In genomic region chr18:12369211-12369610, GRCh38 we compare ENCODE assay signal across 17 cellular contexts. TPM values are rescaled to one million over a fixed set of nuclear protein-coding genes. Genes with fewer than 3 reads are reported as not detected.
DNase-seq lines count a peak whose midpoint lies in the region; ATAC-seq and TF ChIP-seq lines count a peak whose summit lies in the region.
"Had no signal": no experiment of that assay in that cellular context is flagged by ENCODE, and none has a peak within 500 bp of the region (broad histone marks: within the 10 kb centered on the region; RNA-seq: fewer than 3 reads in every experiment).

No MANE protein-coding gene starts in this region.

- no peak for TF ChIP-seq POLR2A in heart left ventricle (IDR thresholded peaks at IDR 0.05)

- ATAC-seq in heart left ventricle, result no peak
- no peak for ATAC-seq in left cardiac atrium
- ATAC-seq: HepG2 had no signal

- 62 to 78% (median 72%) methylated on average over 7 of the region's 7 CpGs for WGBS in heart left ventricle, 4 donors
- WGBS in trophoblast cell (ENCODE audit: extremely low coverage, insufficient coverage, insufficient read length), result no CpG with 5 or more reads among the region's 7 CpGs

- H3K4me1 Mint-ChIP-seq in endothelial cell (ENCODE audit: unreplicated experiment), result peaks cover 33% of the 10 kb centered on the region
- H3K4me1 Mint-ChIP-seq in T-helper 2 cell treated with Interferon-gamma antibody and Interleukin-4, amounts not matched to agents 5 μg/mL and 100 μg/mL, for 36 hours (ENCODE audit: low read depth), result peaks cover 29% of the 10 kb centered on the region

- H3K36me3 ChIP-seq in heart left ventricle (peaks cover 0 to 66% (median 60%) of the 10 kb centered on the region in 9 donors), trophoblast cell (ENCODE audit: control insufficient read depth in 1 of 2, insufficient read depth in 2 of 2, low read length in 2 of 2) (peaks cover 14 to 28% of the 10 kb centered on the region in 2 experiments)

- H2BK5ac ChIP-seq in trophoblast cell (ENCODE audit: low read depth, low read length, poor library complexity), result no peak overlapping the region

- no peak overlapping the region for H4K91ac ChIP-seq in trophoblast cell (ENCODE audit: low read depth, low read length)

- H3K23ac ChIP-seq in trophoblast cell (ENCODE audit: low read length), result no peak overlapping the region

- H3K18ac ChIP-seq in trophoblast cell (ENCODE audit: low read length), result no peak overlapping the region

- H3K9me3 Mint-ChIP-seq in endothelial cell (ENCODE audit: unreplicated experiment), result no peaks in the 10 kb centered on the region
- H3K9me3 Mint-ChIP-seq in T-helper 2 cell treated with Interferon-gamma antibody and Interleukin-4, amounts not matched to agents 5 μg/mL and 100 μg/mL, for 36 hours, result no peaks in the 10 kb centered on the region
- H3K9me3 Mint-ChIP-seq: CD4-positive, alpha-beta T cell; HFFc6 had no signal

- no peak overlapping the region for H3K14ac ChIP-seq in trophoblast cell (ENCODE audit: low read length)

- no peaks in the 10 kb centered on the region for H3K79me1 ChIP-seq in trophoblast cell (ENCODE audit: low read length)

- H3K4me1 ChIP-seq in heart left ventricle (peaks cover 0 to 93% (median 33%) of the 10 kb centered on the region in 12 donors), trophoblast cell (ENCODE audit: control insufficient read depth in 1 of 2, insufficient read depth in 2 of 2, low read length in 2 of 2) (peaks cover 0 to 2% of the 10 kb centered on the region in 2 experiments)

- no peaks in the 10 kb centered on the region for H3K9me3 ChIP-seq in heart left ventricle
- peaks cover 2% of the 10 kb centered on the region for H3K9me3 ChIP-seq in trophoblast cell (ENCODE audit: insufficient read depth, low read depth, low read length)

- no peak overlapping the region for H3K4me2 ChIP-seq in trophoblast cell (ENCODE audit: low read length)

- no peaks in the 10 kb centered on the region for H3K27me3 Mint-ChIP-seq in endothelial cell (ENCODE audit: unreplicated experiment)
- no peaks in the 10 kb centered on the region for H3K27me3 Mint-ChIP-seq in T-helper 2 cell treated with Interferon-gamma antibody and Interleukin-4, amounts not matched to agents 5 μg/mL and 100 μg/mL, for 36 hours (ENCODE audit: low read depth)
- H3K27me3 Mint-ChIP-seq: B cell; CD4-positive, alpha-beta T cell had no signal

- H3K9ac ChIP-seq in trophoblast cell (ENCODE audit: low read length), result no peak overlapping the region

- H3K79me2 ChIP-seq in trophoblast cell (ENCODE audit: control insufficient read depth, insufficient read depth, low read length, poor library complexity), result peaks cover 6% of the 10 kb centered on the region

- no peaks in the 10 kb centered on the region for H3K27me3 ChIP-seq in heart left ventricle
- H3K27me3 ChIP-seq in trophoblast cell (ENCODE audit: insufficient read depth, low read length), result no peaks in the 10 kb centered on the region

- H3K4me3 ChIP-seq in heart left ventricle (no peak overlapping the region), trophoblast cell (ENCODE audit: low read depth, low read length) (no peak overlapping the region)

- peak overlapping the region in 7 of 12 donors; percentile 3 to 100 (median 36) for H3K27ac ChIP-seq in heart left ventricle
- H3K27ac ChIP-seq in trophoblast cell (ENCODE audit: low read depth, low read length), result no peak overlapping the region

- H3K4ac ChIP-seq in trophoblast cell (ENCODE audit: low read depth, low read length), result no peak overlapping the region

- peak overlapping the region; percentile 95 for H3K27ac Mint-ChIP-seq in endothelial cell (ENCODE audit: unreplicated experiment)
- no peak overlapping the region for H3K27ac Mint-ChIP-seq in T-helper 2 cell treated with Interferon-gamma antibody and Interleukin-4, amounts not matched to agents 5 μg/mL and 100 μg/mL, for 36 hours
- H3K27ac Mint-ChIP-seq: B cell; CD4-positive, alpha-beta T cell; HFFc6 had no signal

- no peak overlapping the region for H2BK120ac ChIP-seq in trophoblast cell (ENCODE audit: insufficient read depth, low read length, poor library complexity)

- no peak overlapping the region for H2BK12ac ChIP-seq in trophoblast cell (ENCODE audit: low read length)

- no peak for TF ChIP-seq CTCF in heart left ventricle (IDR thresholded peaks at IDR 0.05)
- TF ChIP-seq CTCF in endothelial cell (IDR thresholded peaks at IDR 0.05; ENCODE audit: unreplicated experiment), result no peak

- DNase-seq in heart left ventricle (no peak), left cardiac atrium (no peak), endothelial cell (ENCODE audit: low spot score) (no peak), trophoblast cell (peak; percentile 78 to 84), NCI-H146 treated with DMSO at 0.1 percent for 48 hours (lab: John Stamatoyannopoulos, UW; ENCODE audit: unreplicated experiment) (no peak), iPS-NIHi7 (ENCODE audit: extremely low spot score) (no peak)
- DNase-seq in T-helper 2 cell treated with Interferon-gamma antibody and Interleukin-4, amounts not matched to agents 5 μg/mL and 100 μg/mL, for 36 hours (ENCODE audit: low spot score), result no peak
- DNase-seq: 8988T; ACHN; C1 segment of cervical spinal cord; Calu3; CD4-positive, alpha-beta T cell; DMS 273 treated with DMSO at 0.1 percent for 48 hours; HCEC 1CT; HFFc6 had no signal

- no peak overlapping the region for H2AFZ ChIP-seq in trophoblast cell (ENCODE audit: insufficient read depth, low read length, poor library complexity)

- no peak overlapping the region for H4K8ac ChIP-seq in trophoblast cell (ENCODE audit: low read depth, low read length)

- H3K36me3 Mint-ChIP-seq in endothelial cell (ENCODE audit: low read depth, unreplicated experiment), result peaks cover 22% of the 10 kb centered on the region
- H3K36me3 Mint-ChIP-seq in T-helper 2 cell treated with Interferon-gamma antibody and Interleukin-4, amounts not matched to agents 5 μg/mL and 100 μg/mL, for 36 hours (ENCODE audit: low read depth), result peaks cover 40% of the 10 kb centered on the region

- no peak overlapping the region for H3K4me3 Mint-ChIP-seq in endothelial cell (ENCODE audit: unreplicated experiment)
- no peak overlapping the region for H3K4me3 Mint-ChIP-seq in T-helper 2 cell treated with Interferon-gamma antibody and Interleukin-4, amounts not matched to agents 5 μg/mL and 100 μg/mL, for 36 hours
- H3K4me3 Mint-ChIP-seq: B cell; CD4-positive, alpha-beta T cell; HFFc6 had no signal

- no peak overlapping the region for H4K12ac ChIP-seq in trophoblast cell (ENCODE audit: low read depth, low read length)

- no peak overlapping the region for H2AK5ac ChIP-seq in trophoblast cell (ENCODE audit: low read length)

- intact Hi-C loops in heart left ventricle (cut with DNase I), result loop anchor here in 1 of 10 donors (5.0 kb wide), 1 partner anchor 42 kb away; no protein-coding TSS in a partner anchor
- intact Hi-C loops in left cardiac atrium (cut with DNase I), result no loop called here

RNA-seq across cellular contexts. Expression of gene AFG3L2, which starts 7.8 kb away (rescaled TPM):
- 100 to 1,000 TPM; 107 to 174 (median 142) TPM for total RNA-seq in heart left ventricle
- 10 to 100 TPM; 59.9 to 89.4 TPM for polyA plus RNA-seq in heart left ventricle
- 10 to 100 TPM; 62.5 to 92.2 TPM for total RNA-seq in left cardiac atrium
- 47.7 TPM for total RNA-seq in endothelial cell (ENCODE audit: unreplicated experiment)
- polyA plus RNA-seq in trophoblast cell (2013), result 25.2 and 26.2 TPM in 2 replicates

RNA-seq across cellular contexts. Expression of gene PRELID3A, which starts 38.5 kb away (rescaled TPM):
- total RNA-seq in heart left ventricle, result 1 to 10 TPM in 4 of 9 donors, under 1 TPM in 5; 0.31 to 2.4 (median 0.87) TPM
- polyA plus RNA-seq in heart left ventricle, result 1 to 10 TPM; 1.3 to 2.0 TPM
- 1 to 10 TPM; 1.7 to 2.2 TPM for total RNA-seq in left cardiac atrium
- total RNA-seq in endothelial cell (ENCODE audit: unreplicated experiment), result 1.5 TPM
- 0.59 and 0.82 TPM in 2 replicates for polyA plus RNA-seq in trophoblast cell (2013)

Comparison
In these comparisons a context has a peak if more than half of its experiments do, and no peak if none do; other contexts are left out.
1. DNase-seq: peak in trophoblast cell (2 of 2); none in heart left ventricle (0 of 5), left cardiac atrium (single experiment), endothelial cell (single experiment), NCI-H146 treated with DMSO at 0.1 percent for 48 hours (single experiment), T-helper 2 cell treated with Interferon-gamma antibody and Interleukin-4, amounts not matched to agents 5 μg/mL and 100 μg/mL, for 36 hours (single experiment) and iPS-NIHi7 (single experiment).